ENCODE assay signal across 1 cellular context in genomic region chr19:36114763-36115452, GRCh38.
TF ChIP-seq lines count a peak whose summit lies in the region.

POLR2I (minus strand) TSS chr19:36114875; CDS start chr19:36114856, 19 bp downstream.

TF ChIP-seq in GM23338, 12 proteins besides CTCF, POLR2A, EP300 and RAD21 (continued from another document):
- TF ChIP-seq REST (IDR thresholded peaks at IDR 0.05; ENCODE audit: unreplicated experiment) (no peak), POLR2AphosphoS5 (IDR thresholded peaks at IDR 0.05; ENCODE audit: low read depth) (peak; percentile 85), CREB1 (CRISPR knock-in tag; IDR thresholded peaks at IDR 0.05; ENCODE audit: low read depth) (peak; percentile 49; the same call in 1 of the 2 replicates), EZH2phosphoT487 (IDR thresholded peaks at IDR 0.05; ENCODE audit: unreplicated experiment) (no peak), STAT1 (IDR thresholded peaks at IDR 0.05; ENCODE audit: unreplicated experiment) (no peak)
- TF ChIP-seq, protein P1, sequence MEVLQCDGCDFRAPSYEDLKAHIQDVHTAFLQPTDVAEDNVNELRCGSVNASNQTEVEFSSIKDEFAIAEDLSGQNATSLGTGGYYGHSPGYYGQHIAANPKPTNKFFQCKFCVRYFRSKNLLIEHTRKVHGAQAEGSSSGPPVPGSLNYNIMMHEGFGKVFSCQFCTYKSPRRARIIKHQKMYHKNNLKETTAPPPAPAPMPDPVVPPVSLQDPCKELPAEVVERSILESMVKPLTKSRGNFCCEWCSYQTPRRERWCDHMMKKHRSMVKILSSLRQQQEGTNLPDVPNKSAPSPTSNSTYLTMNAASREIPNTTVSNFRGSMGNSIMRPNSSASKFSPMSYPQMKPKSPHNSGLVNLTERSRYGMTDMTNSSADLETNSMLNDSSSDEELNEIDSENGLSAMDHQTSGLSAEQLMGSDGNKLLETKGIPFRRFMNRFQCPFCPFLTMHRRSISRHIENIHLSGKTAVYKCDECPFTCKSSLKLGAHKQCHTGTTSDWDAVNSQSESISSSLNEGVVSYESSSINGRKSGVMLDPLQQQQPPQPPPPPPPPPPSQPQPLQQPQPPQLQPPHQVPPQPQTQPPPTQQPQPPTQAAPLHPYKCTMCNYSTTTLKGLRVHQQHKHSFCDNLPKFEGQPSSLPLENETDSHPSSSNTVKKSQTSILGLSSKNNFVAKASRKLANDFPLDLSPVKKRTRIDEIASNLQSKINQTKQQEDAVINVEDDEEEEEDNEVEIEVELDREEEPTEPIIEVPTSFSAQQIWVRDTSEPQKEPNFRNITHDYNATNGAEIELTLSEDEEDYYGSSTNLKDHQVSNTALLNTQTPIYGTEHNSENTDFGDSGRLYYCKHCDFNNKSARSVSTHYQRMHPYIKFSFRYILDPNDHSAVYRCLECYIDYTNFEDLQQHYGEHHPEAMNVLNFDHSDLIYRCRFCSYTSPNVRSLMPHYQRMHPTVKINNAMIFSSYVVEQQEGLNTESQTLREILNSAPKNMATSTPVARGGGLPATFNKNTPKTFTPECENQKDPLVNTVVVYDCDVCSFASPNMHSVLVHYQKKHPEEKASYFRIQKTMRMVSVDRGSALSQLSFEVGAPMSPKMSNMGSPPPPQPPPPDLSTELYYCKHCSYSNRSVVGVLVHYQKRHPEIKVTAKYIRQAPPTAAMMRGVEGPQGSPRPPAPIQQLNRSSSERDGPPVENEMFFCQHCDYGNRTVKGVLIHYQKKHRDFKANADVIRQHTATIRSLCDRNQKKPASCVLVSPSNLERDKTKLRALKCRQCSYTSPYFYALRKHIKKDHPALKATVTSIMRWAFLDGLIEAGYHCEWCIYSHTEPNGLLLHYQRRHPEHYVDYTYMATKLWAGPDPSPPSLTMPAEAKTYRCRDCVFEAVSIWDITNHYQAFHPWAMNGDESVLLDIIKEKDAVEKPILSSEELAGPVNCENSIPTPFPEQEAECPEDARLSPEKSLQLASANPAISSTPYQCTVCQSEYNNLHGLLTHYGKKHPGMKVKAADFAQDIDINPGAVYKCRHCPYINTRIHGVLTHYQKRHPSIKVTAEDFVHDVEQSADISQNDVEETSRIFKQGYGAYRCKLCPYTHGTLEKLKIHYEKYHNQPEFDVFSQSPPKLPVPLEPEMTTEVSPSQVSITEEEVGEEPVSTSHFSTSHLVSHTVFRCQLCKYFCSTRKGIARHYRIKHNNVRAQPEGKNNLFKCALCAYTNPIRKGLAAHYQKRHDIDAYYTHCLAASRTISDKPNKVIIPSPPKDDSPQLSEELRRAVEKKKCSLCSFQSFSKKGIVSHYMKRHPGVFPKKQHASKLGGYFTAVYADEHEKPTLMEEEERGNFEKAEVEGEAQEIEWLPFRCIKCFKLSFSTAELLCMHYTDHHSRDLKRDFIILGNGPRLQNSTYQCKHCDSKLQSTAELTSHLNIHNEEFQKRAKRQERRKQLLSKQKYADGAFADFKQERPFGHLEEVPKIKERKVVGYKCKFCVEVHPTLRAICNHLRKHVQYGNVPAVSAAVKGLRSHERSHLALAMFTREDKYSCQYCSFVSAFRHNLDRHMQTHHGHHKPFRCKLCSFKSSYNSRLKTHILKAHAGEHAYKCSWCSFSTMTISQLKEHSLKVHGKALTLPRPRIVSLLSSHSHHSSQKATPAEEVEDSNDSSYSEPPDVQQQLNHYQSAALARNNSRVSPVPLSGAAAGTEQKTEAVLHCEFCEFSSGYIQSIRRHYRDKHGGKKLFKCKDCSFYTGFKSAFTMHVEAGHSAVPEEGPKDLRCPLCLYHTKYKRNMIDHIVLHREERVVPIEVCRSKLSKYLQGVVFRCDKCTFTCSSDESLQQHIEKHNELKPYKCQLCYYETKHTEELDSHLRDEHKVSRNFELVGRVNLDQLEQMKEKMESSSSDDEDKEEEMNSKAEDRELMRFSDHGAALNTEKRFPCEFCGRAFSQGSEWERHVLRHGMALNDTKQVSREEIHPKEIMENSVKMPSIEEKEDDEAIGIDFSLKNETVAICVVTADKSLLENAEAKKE (CRISPR knock-in tag; IDR thresholded peaks at IDR 0.05) = no peak
TF ChIP-seq in GM23338: peak in this region for 3.
